Comparison of ENCODE assay signal across 12 cellular contexts in the genomic region with DNA sequence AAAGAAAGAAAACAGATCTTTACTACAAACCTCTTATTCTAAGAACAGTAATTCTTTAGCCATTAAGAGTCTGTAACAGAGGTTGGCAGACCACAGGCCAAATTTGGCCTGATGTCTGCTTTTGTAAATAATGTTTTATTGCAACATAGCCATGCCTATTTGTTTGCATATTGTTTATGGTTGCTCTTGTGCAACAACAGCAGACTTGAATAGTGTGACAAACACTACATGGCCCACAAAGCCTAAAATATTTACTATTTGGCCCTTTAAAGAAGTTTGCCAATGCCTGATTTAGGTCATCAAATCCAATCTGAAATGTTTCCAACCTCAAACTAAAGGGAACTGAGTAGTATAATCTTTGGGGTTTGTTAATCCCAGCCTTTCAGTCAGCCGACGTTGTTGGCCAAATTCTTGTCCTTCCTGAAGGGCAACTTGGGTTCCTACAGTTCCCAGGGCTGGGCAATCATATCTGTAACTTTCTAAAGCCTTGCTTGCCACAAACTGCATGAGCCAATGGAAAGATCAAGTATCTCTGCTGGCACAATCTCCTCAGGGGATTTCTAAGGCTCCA. TPM values are rescaled to one million over a fixed set of nuclear protein-coding genes. Genes with fewer than 3 reads are reported as not detected.
DNase-seq lines count a peak whose midpoint lies in the region; ATAC-seq and TF ChIP-seq lines count a peak whose summit lies in the region.
"Had no signal": no experiment of that assay in that cellular context is flagged by ENCODE, and none has a peak within 500 bp of the region (broad histone marks: within the 10 kb centered on the region; RNA-seq: fewer than 3 reads in every experiment).

No MANE protein-coding gene starts in this region.

- DNase-seq in MG63 (peak; percentile 69), fibroblast of peridontal ligament (ENCODE audit: extremely low read depth) (peak; percentile 93), COR-L47 (lab: John Stamatoyannopoulos, UW) (no peak), NCI-H2107 (lab: John Stamatoyannopoulos, UW) (no peak), DMS79 treated with DMSO at 0.1 percent for 48 hours (lab: John Stamatoyannopoulos, UW) (no peak)
- DNase-seq: activated CD8-positive, alpha-beta T cell treated with anti-CD3 and anti-CD28 coated beads, Interleukin-2, amount 10 ng/mL, durations not matched to agents 7 days and 5 days; activated naive CD4-positive, alpha-beta T cell treated with anti-CD3 and anti-CD28 coated beads for 36 hours; NCI-H510A treated with DMSO at 0.1 percent for 48 hours had no signal

- no peak for ATAC-seq in HG02759 (IDR thresholded peaks at IDR 0.05; ENCODE audit: unreplicated experiment)
- ATAC-seq: activated CD8-positive, alpha-beta T cell treated with anti-CD3 and anti-CD28 coated beads, Interleukin-2, amount 10 ng/mL, durations not matched to agents 7 days and 5 days had no signal

- no peak for TF ChIP-seq EP300 in neural cell (conservative IDR thresholded peaks at IDR 0.05; ENCODE audit: poor library complexity, severe bottlenecking)

- H3K27me3 ChIP-seq in ACC112 (ENCODE audit: insufficient read depth, low read length), result no peaks in the 10 kb centered on the region
- no peaks in the 10 kb centered on the region for H3K27me3 ChIP-seq in MG63
- no peaks in the 10 kb centered on the region for H3K27me3 ChIP-seq in neural cell (ENCODE audit: insufficient read depth, low read depth, low read length)
- H3K27me3 ChIP-seq: neutrophil had no signal

- H3K36me3 ChIP-seq in ACC112 (ENCODE audit: insufficient read depth, low read length) (peaks cover 53% of the 10 kb centered on the region), MG63 (peaks cover 33% of the 10 kb centered on the region), neural cell (ENCODE audit: insufficient read depth, low read length) (no peaks in the 10 kb centered on the region)

- no peak for TF ChIP-seq CTCF in neural cell (IDR thresholded peaks at IDR 0.05; ENCODE audit: poor library complexity, severe bottlenecking)

- H3K79me2 ChIP-seq in ACC112 (ENCODE audit: control insufficient read depth, insufficient read depth, low read length, unreplicated experiment) (no peaks in the 10 kb centered on the region), neural cell (replicated peaks; ENCODE audit: insufficient read depth, low read length) (no peaks in the 10 kb centered on the region)

- no peak overlapping the region for H3K9ac ChIP-seq in neural cell (ENCODE audit: low read length)

- no peak overlapping the region for H2AFZ ChIP-seq in ACC112 (ENCODE audit: low read length, unreplicated experiment)
- H2AFZ ChIP-seq in neural cell (ENCODE audit: low read depth, low read length), result no peak overlapping the region

- H3K4me3 ChIP-seq in ACC112 (ENCODE audit: low read depth, low read length) (no peak overlapping the region), MG63 (no peak overlapping the region), neural cell (ENCODE audit: low read length) (no peak overlapping the region)

- TF ChIP-seq RAD21 in neural cell (conservative IDR thresholded peaks at IDR 0.05), result no peak

- no peaks in the 10 kb centered on the region for H4K20me1 ChIP-seq in neural cell (ENCODE audit: insufficient read depth)

- no peaks in the 10 kb centered on the region for H3F3A ChIP-seq in neural cell (ENCODE audit: insufficient read depth, low read length, poor library complexity, severe bottlenecking)

- no peaks in the 10 kb centered on the region for H3K9me3 ChIP-seq in MG63
- H3K9me3 ChIP-seq in neural cell (ENCODE audit: low read length), result no peaks in the 10 kb centered on the region
- H3K9me3 ChIP-seq: neutrophil had no signal

- no peaks in the 10 kb centered on the region for H3K4me1 ChIP-seq in ACC112 (ENCODE audit: control insufficient read depth, insufficient read depth, low read length, unreplicated experiment)

- no peak overlapping the region for H3K4me2 ChIP-seq in neural cell (ENCODE audit: low read length)

- H3K9me2 ChIP-seq in neural cell (ENCODE audit: insufficient read depth, low read length), result no peaks in the 10 kb centered on the region

- peak overlapping the region; percentile 30; the same call in 1 of the 2 replicates for H3K27ac ChIP-seq in ACC112 (ENCODE audit: low read depth, low read length)
- H3K27ac ChIP-seq in neural cell (ENCODE audit: low read length), result peak overlapping the region; percentile 63
- H3K27ac ChIP-seq: neutrophil had no signal

TF ChIP-seq in neural cell, 6 proteins besides CTCF, POLR2A, EP300 and RAD21:
- TF ChIP-seq SMC3 (conservative IDR thresholded peaks at IDR 0.05; ENCODE audit: poor library complexity) (no peak), TAF1 (IDR thresholded peaks at IDR 0.05; ENCODE audit: low read depth) (no peak), POLR2AphosphoS5 (IDR thresholded peaks at IDR 0.05) (no peak), EZH2 (IDR thresholded peaks at IDR 0.05; ENCODE audit: borderline replicate concordance, insufficient read depth, low read length, poor library complexity, severe bottlenecking) (no peak), MXI1 (conservative IDR thresholded peaks at IDR 0.05; ENCODE audit: poor library complexity, severe bottlenecking) (no peak)
- TF ChIP-seq, protein P1, sequence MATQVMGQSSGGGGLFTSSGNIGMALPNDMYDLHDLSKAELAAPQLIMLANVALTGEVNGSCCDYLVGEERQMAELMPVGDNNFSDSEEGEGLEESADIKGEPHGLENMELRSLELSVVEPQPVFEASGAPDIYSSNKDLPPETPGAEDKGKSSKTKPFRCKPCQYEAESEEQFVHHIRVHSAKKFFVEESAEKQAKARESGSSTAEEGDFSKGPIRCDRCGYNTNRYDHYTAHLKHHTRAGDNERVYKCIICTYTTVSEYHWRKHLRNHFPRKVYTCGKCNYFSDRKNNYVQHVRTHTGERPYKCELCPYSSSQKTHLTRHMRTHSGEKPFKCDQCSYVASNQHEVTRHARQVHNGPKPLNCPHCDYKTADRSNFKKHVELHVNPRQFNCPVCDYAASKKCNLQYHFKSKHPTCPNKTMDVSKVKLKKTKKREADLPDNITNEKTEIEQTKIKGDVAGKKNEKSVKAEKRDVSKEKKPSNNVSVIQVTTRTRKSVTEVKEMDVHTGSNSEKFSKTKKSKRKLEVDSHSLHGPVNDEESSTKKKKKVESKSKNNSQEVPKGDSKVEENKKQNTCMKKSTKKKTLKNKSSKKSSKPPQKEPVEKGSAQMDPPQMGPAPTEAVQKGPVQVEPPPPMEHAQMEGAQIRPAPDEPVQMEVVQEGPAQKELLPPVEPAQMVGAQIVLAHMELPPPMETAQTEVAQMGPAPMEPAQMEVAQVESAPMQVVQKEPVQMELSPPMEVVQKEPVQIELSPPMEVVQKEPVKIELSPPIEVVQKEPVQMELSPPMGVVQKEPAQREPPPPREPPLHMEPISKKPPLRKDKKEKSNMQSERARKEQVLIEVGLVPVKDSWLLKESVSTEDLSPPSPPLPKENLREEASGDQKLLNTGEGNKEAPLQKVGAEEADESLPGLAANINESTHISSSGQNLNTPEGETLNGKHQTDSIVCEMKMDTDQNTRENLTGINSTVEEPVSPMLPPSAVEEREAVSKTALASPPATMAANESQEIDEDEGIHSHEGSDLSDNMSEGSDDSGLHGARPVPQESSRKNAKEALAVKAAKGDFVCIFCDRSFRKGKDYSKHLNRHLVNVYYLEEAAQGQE (IDR thresholded peaks at IDR 0.05; ENCODE audit: borderline replicate concordance), result no peak

RNA-seq across cellular contexts. Expression of a gene that starts 33.9 kb away (rescaled TPM):
- total RNA-seq in MG63 (2014; rRNA removed; shearing (Covaris generic); ENCODE audit: low replicate concordance), result 10.2 and 11.6 TPM in 2 replicates
- 25.1 and 28.4 TPM in 2 replicates for polyA plus RNA-seq in neural cell
- polyA minus RNA-seq in neural cell, result 26.8 and 27.6 TPM in 2 replicates

RNA-seq across cellular contexts. Expression of a gene that starts 47.4 kb away (rescaled TPM):
- 110 and 119 TPM in 2 replicates for total RNA-seq in MG63 (2014; rRNA removed; shearing (Covaris generic); ENCODE audit: low replicate concordance)
- polyA plus RNA-seq in neural cell, result 183 and 255 TPM in 2 replicates
- 218 and 276 TPM in 2 replicates for polyA minus RNA-seq in neural cell

Comparison
In these comparisons a context has a peak if more than half of its experiments do, and no peak if none do; other contexts are left out.
1. DNase-seq: peak in MG63 (single experiment) and fibroblast of peridontal ligament (single experiment); none in COR-L47 (single experiment), NCI-H2107 (single experiment) and DMS79 treated with DMSO at 0.1 percent for 48 hours (single experiment).